In genomic region chr7:130560972-130561371, GRCh38 we compare ENCODE assay signal across 8 cellular contexts.
DNase-seq lines count a peak whose midpoint lies in the region; ATAC-seq, FAIRE-seq and TF ChIP-seq lines count a peak whose summit lies in the region.

No MANE protein-coding gene starts in this region.

- TF ChIP-seq POLR2A in spleen (IDR thresholded peaks at IDR 0.05): no peak
- TF ChIP-seq POLR2A in thyroid gland (IDR thresholded peaks at IDR 0.05): no peak

- H3K27me3 ChIP-seq in BJ (ENCODE audit: control insufficient read depth, insufficient read depth, low read length): no peaks in the 10 kb centered on the region
- H3K27me3 ChIP-seq in Panc1 (ENCODE audit: control insufficient read depth, insufficient read depth, low read length): no peaks in the 10 kb centered on the region
- no peaks in the 10 kb centered on the region for H3K27me3 ChIP-seq in spleen (replicated peaks in 1 of 7)
- H3K27me3 ChIP-seq in thyroid gland: no peaks in the 10 kb centered on the region

- TF ChIP-seq CTCF in BJ (IDR thresholded peaks at IDR 0.05; ENCODE audit: insufficient read depth, low read depth, low read length) (peak; percentile 48), Panc1 (IDR thresholded peaks at IDR 0.05) (peak; percentile 51), spleen (IDR thresholded peaks at IDR 0.05 in 8 of 11, conservative IDR thresholded peaks at IDR 0.05 in 3 of 11) (peak in 1 of 11 experiments; percentile 13), thyroid gland (IDR thresholded peaks at IDR 0.05) (no peak)

- peak; percentile 87 for ATAC-seq in HG03159 (IDR thresholded peaks at IDR 0.05; ENCODE audit: unreplicated experiment)
- peak; percentile 70 for ATAC-seq in Panc1

- no peak overlapping the region for H3K27ac ChIP-seq in Panc1 (ENCODE audit: low read length)
- no peak overlapping the region for H3K27ac ChIP-seq in spleen
- H3K27ac ChIP-seq in thyroid gland: no peak overlapping the region

- no peak for DNase-seq in BJ (ENCODE audit: low read depth)
- peak; percentile 23 for DNase-seq in GM18507 (ENCODE audit: extremely low spot score, insufficient read length, low read depth)
- DNase-seq in Panc1 (ENCODE audit: low read depth, low spot score): peak; percentile 35
- peak; percentile 69 for DNase-seq in germinal center (ENCODE audit: low spot score)
- no peak for DNase-seq in spleen
- DNase-seq in thyroid gland: no peak
- DNase-seq in cerebellar nuclear complex (lab: John Stamatoyannopoulos, UW): no peak

- H3K4me3 ChIP-seq in BJ (ENCODE audit: low read depth, low read length) (no peak overlapping the region), Panc1 (ENCODE audit: low read depth in 2 of 2, low read length in 2 of 2) (no peak overlapping the region), spleen (no peak overlapping the region), thyroid gland (replicated peaks in 1 of 3) (no peak overlapping the region)

- CTCF ChIA-PET in BJ (lab: Yijun Ruan, JAX) (no interaction called here), Panc1 (lab: Charles Lee) (no interaction called here)

- in situ Hi-C loops in Panc1 (cut with HindIII; ENCODE audit: low pct_unique_long_range_greater_than_20kb, low sequenced_read_pairs): no loop called here

- H3K4me1 ChIP-seq in Panc1 (ENCODE audit: control insufficient read depth, insufficient read depth, low read length) (no peaks in the 10 kb centered on the region), spleen (no peaks in the 10 kb centered on the region), thyroid gland (no peaks in the 10 kb centered on the region)

- H3K36me3 ChIP-seq in BJ (ENCODE audit: control insufficient read depth, insufficient read depth, low read length) (no peaks in the 10 kb centered on the region), Panc1 (ENCODE audit: control insufficient read depth, insufficient read depth, low read length) (no peaks in the 10 kb centered on the region), spleen (peaks cover 0 to 19% (median 0%) of the 10 kb centered on the region in 6 donors), thyroid gland (no peaks in the 10 kb centered on the region)

- no peak for FAIRE-seq in GM18507 (lab: Jason Lieb, UNC)

- intact Hi-C loops in Panc1 (cut with micrococcal nuclease; ENCODE audit: unreplicated experiment) (no loop called here), spleen (cut with DNase I; ENCODE audit: low total_unique reads) (no loop called here), thyroid gland (cut with DNase I) (no loop called here)

- POLR2A ChIA-PET in BJ (lab: Charles Lee): no interaction called here
- POLR2A ChIA-PET in Panc1 (lab: Charles Lee): no interaction called here

- no TSS peak for BruUV-seq in Panc1 (replicated peaks; lab: Mats Ljungman, UMichigan)

- H3K9me3 ChIP-seq in Panc1 (ENCODE audit: control insufficient read depth, insufficient read depth, low read depth, low read length) (no peaks in the 10 kb centered on the region), spleen (peaks cover 0 to 14% (median 12%) of the 10 kb centered on the region in 8 donors), thyroid gland (no peaks in the 10 kb centered on the region)

- 18 to 33% (median 22%) methylated on average over 1 of the region's 1 CpG for WGBS in spleen, 5 donors
- 77 to 85% methylated on average over 1 of the region's 1 CpG for WGBS in thyroid gland, 2 donors

Comparison
In these comparisons a context has a peak if more than half of its experiments do, and no peak if none do; other contexts are left out.
1. DNase-seq: peak in GM18507 (single experiment), Panc1 (single experiment) and germinal center (single experiment); none in BJ (single experiment), spleen (single experiment), thyroid gland (0 of 2) and cerebellar nuclear complex (0 of 2).
2. CTCF ChIP-seq: peak in BJ (single experiment) and Panc1 (single experiment); none in thyroid gland (0 of 6).